9 cellular contexts compared by ENCODE assay signal in the genomic region with DNA sequence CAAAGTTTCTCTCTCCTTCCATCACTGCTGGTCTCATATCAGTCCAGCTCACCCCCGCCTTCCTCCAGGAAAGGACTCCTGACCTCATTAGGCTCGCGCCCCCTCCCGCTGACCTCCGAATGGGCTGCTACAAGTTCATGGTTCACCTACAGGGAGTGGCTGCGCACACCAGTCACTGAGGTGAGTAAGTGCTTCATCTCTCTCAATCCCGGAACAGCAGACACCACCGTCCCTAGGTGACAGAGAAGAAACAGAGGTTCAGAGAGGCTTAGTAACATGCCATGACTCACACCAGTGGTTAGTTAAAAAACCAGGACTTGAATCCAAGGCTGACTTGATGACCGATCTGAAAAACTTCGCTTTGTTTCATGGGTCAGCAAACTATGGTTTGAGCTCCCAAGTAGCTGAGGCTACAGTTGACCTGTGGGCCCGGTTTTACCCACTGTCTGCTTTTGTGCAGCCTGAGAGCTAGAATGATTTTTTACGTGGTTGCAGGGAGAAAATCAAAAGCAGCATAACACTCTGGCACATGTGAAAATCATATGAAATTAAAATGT. TPM values are rescaled to one million over a fixed set of nuclear protein-coding genes. Genes with fewer than 3 reads are reported as not detected.
A peak's percentile ranks its signal among the peaks of the same experiment; 100 is the strongest.
DNase-seq lines count a peak whose midpoint lies in the region; ATAC-seq, FAIRE-seq and TF ChIP-seq lines count a peak whose summit lies in the region.
"Had no signal": no experiment of that assay in that cellular context is flagged by ENCODE, and none has a peak within 500 bp of the region (broad histone marks: within the 10 kb centered on the region; RNA-seq: fewer than 3 reads in every experiment).

No MANE protein-coding gene starts in this region.

- H3K36me3 Mint-ChIP-seq in CD8-positive, alpha-beta memory T cell: peaks cover 0 to 4% (median 0%) of the 10 kb centered on the region in 3 donors
- H3K36me3 Mint-ChIP-seq in nephron (ENCODE audit: low read depth): no peaks in the 10 kb centered on the region

- peak overlapping the region; percentile 33 for H3K27ac ChIP-seq in CD8-positive, alpha-beta memory T cell (ENCODE audit: low read depth, low read length)
- H3K27ac ChIP-seq in K562 (ENCODE audit: extremely low read depth, low read depth, low read length) (peak overlapping the region; percentile 67), kidney (ENCODE audit: low read depth in 2 of 2, low read length in 2 of 2) (no peak overlapping the region), adrenal gland (no peak overlapping the region)

- no peak for TF ChIP-seq RAD21 in K562 (CRISPR knock-in tag; conservative IDR thresholded peaks at IDR 0.05 in 1 of 2, IDR thresholded peaks at IDR 0.05 in 1 of 2)

- TF ChIP-seq EP300 in K562 (IDR thresholded peaks at IDR 0.05; ENCODE audit: low read length): no peak

- CTCF ChIA-PET in CD8-positive, alpha-beta memory T cell (lab: Charles Lee): interaction anchor here (0.8 to 26.3 kb wide), 3 partner anchors 10 to 37 kb away, joined by 3 to 580 read pairs (median 4); partner anchors contain the start of gene ZFP36L2
- CTCF ChIA-PET in K562 (lab: Yijun Ruan, JAX; ENCODE audit: low intra/inter-chr PET ratio): no interaction called here

- DNase-seq in CD8-positive, alpha-beta memory T cell: peak in 1 of 5 donors; percentile 74
- DNase-seq in RKO (ENCODE audit: low spot score): peak; percentile 66
- peak; percentile 74 to 89 (median 74) for DNase-seq in K562 (ENCODE audit: extremely low read depth in 1 of 4, low spot score in 3 of 4)
- DNase-seq in occipital lobe (lab: John Stamatoyannopoulos, UW): no peak
- no peak for DNase-seq in kidney
- DNase-seq in adrenal gland: no peak
- DNase-seq: SHP77 treated with DMSO at 0.1 percent for 48 hours had no signal

- H3K4me3 Mint-ChIP-seq in CD8-positive, alpha-beta memory T cell: peak overlapping the region in 3 of 7 donors; percentile 11 to 54 (median 19)
- H3K4me3 Mint-ChIP-seq in nephron: no peak overlapping the region

- no peaks in the 10 kb centered on the region for H3K9me3 Mint-ChIP-seq in CD8-positive, alpha-beta memory T cell
- no peaks in the 10 kb centered on the region for H3K9me3 Mint-ChIP-seq in nephron

- peak overlapping the region; percentile 59 for H3K4me2 ChIP-seq in K562 (ENCODE audit: insufficient read depth, low read length)

- intact Hi-C loops in K562 (cut with micrococcal nuclease): no loop called here
- intact Hi-C loops in kidney (cut with DNase I): no loop called here
- intact Hi-C loops in adrenal gland (cut with DNase I): no loop called here

- H3K79me2 ChIP-seq in K562 (ENCODE audit: control insufficient read depth, insufficient read depth, low read length): no peaks in the 10 kb centered on the region

- no TSS peak for BruUV-seq in K562 (replicated peaks; lab: Mats Ljungman, UMichigan)

- ATAC-seq in K562: peak; percentile 78
- no peak for ATAC-seq in HG03469 (IDR thresholded peaks at IDR 0.05; ENCODE audit: unreplicated experiment)

- peaks cover 0 to 2% of the 10 kb centered on the region in 2 donors for H3K27me3 Mint-ChIP-seq in CD8-positive, alpha-beta memory T cell
- H3K27me3 Mint-ChIP-seq in nephron (ENCODE audit: low read depth): peaks cover 11% of the 10 kb centered on the region

- H3K4me1 ChIP-seq in CD8-positive, alpha-beta memory T cell (ENCODE audit: insufficient read depth, low read length): peaks cover 57% of the 10 kb centered on the region
- H3K4me1 ChIP-seq in K562 (replicated peaks in 1 of 2; ENCODE audit: control insufficient read depth in 2 of 2, insufficient read depth in 2 of 2, low read length in 2 of 2) (peaks cover 54 to 61% of the 10 kb centered on the region in 2 experiments), kidney (ENCODE audit: control insufficient read depth in 1 of 2, insufficient read depth in 1 of 2, low read depth in 1 of 2, low read length in 2 of 2) (no peaks in the 10 kb centered on the region), adrenal gland (replicated peaks in 1 of 2) (peaks cover 2 to 3% of the 10 kb centered on the region in 2 donors)

- in situ Hi-C loops in K562 (cut with MboI): no loop called here

- H3K4me3 ChIP-seq in CD8-positive, alpha-beta memory T cell (ENCODE audit: low read length): no peak overlapping the region
- no peak overlapping the region for H3K4me3 ChIP-seq in K562
- H3K4me3 ChIP-seq in kidney (ENCODE audit: low read length in 2 of 2): no peak overlapping the region
- no peak overlapping the region for H3K4me3 ChIP-seq in adrenal gland

- H3K9ac ChIP-seq in K562 (ENCODE audit: insufficient read depth in 1 of 2, low read depth in 2 of 2, low read length in 2 of 2): peak overlapping the region; percentile 43 to 46; a peak in 3 of 4 replicates
- no peak overlapping the region for H3K9ac ChIP-seq in kidney (ENCODE audit: low read length in 2 of 2)

- H3K27ac Mint-ChIP-seq in CD8-positive, alpha-beta memory T cell: peak overlapping the region; percentile 21 to 97 (median 88)
- peak overlapping the region in 2 of 3 experiments; percentile 63 to 75 for H3K27ac Mint-ChIP-seq in nephron

- no peaks in the 10 kb centered on the region for H3K27me3 ChIP-seq in CD8-positive, alpha-beta memory T cell (ENCODE audit: insufficient read depth, low read length, poor library complexity, severe bottlenecking)
- H3K27me3 ChIP-seq in K562 (ENCODE audit: control insufficient read depth in 2 of 2, insufficient read depth in 2 of 2, low read length in 2 of 2) (no peaks in the 10 kb centered on the region), adrenal gland (no peaks in the 10 kb centered on the region)

- H3K4me1 Mint-ChIP-seq in CD8-positive, alpha-beta memory T cell: peaks cover 40 to 68% (median 41%) of the 10 kb centered on the region in 3 donors
- peaks cover 24% of the 10 kb centered on the region for H3K4me1 Mint-ChIP-seq in nephron

- H3K9me3 ChIP-seq in CD8-positive, alpha-beta memory T cell (ENCODE audit: low read length): no peaks in the 10 kb centered on the region
- H3K9me3 ChIP-seq in K562 (replicated peaks; ENCODE audit: control insufficient read depth, insufficient read depth, low read depth, low read length): no peaks in the 10 kb centered on the region
- no peaks in the 10 kb centered on the region for H3K9me3 ChIP-seq in kidney (ENCODE audit: control insufficient read depth in 1 of 2, low read length in 2 of 2)
- no peaks in the 10 kb centered on the region for H3K9me3 ChIP-seq in adrenal gland (replicated peaks in 1 of 3)

- H3K9me1 ChIP-seq in K562 (ENCODE audit: control insufficient read depth, insufficient read depth, low read length): no peaks in the 10 kb centered on the region

- no peak for TF ChIP-seq POLR2A in K562 (conservative IDR thresholded peaks at IDR 0.05)
- no peak for TF ChIP-seq POLR2A in adrenal gland (IDR thresholded peaks at IDR 0.05)

- POLR2A ChIA-PET in CD8-positive, alpha-beta memory T cell (lab: Charles Lee): interaction anchor here (1.0 kb wide), 2 partner anchors 10 to 39 kb away, joined by 4 to 5 read pairs; no protein-coding TSS in a partner anchor
- POLR2A ChIA-PET in K562 (lab: Yijun Ruan, JAX): interaction anchor here (1.0 kb wide), 1 partner anchor 9 kb away, joined by 3 read pairs; no protein-coding TSS in a partner anchor

- 17% methylated on average over 12 of the region's 12 CpGs for WGBS in K562 (ENCODE audit: insufficient coverage, low coverage, missing lambda C conversion rate)
- 83 to 93% (median 84%) methylated on average over 10 to 12 of the region's 12 CpGs for WGBS in adrenal gland, 4 donors

- peak overlapping the region; percentile 93 for H2AFZ ChIP-seq in K562 (ENCODE audit: low read depth, low read length)

- no peaks in the 10 kb centered on the region for H4K20me1 ChIP-seq in K562 (replicated peaks; ENCODE audit: control insufficient read depth, insufficient read depth, low read length)

- H3K36me3 ChIP-seq in CD8-positive, alpha-beta memory T cell (ENCODE audit: insufficient read depth, low read length): no peaks in the 10 kb centered on the region
- H3K36me3 ChIP-seq in K562 (ENCODE audit: control insufficient read depth, insufficient read depth, low read length): no peaks in the 10 kb centered on the region
- H3K36me3 ChIP-seq in kidney (ENCODE audit: control insufficient read depth in 1 of 2, insufficient read depth in 2 of 2, low read length in 2 of 2): no peaks in the 10 kb centered on the region
- H3K36me3 ChIP-seq in adrenal gland (replicated peaks in 1 of 2): no peaks in the 10 kb centered on the region

- FAIRE-seq in K562 (lab: Jason Lieb, UNC) (peak; percentile 91), kidney (lab: Jason Lieb, UNC) (no peak)

- no peak for TF ChIP-seq CTCF in K562 (IDR thresholded peaks at IDR 0.05 in 2 of 3, conservative IDR thresholded peaks at IDR 0.05 in 1 of 3; ENCODE audit: insufficient read depth in 2 of 3, low read depth in 1 of 3, low read length in 3 of 3)
- TF ChIP-seq CTCF in nephron (IDR thresholded peaks at IDR 0.05; ENCODE audit: unreplicated experiment in 3 of 3): no peak
- TF ChIP-seq CTCF in kidney (IDR thresholded peaks at IDR 0.05; ENCODE audit: borderline replicate concordance, extremely low read depth, insufficient read depth): no peak
- TF ChIP-seq CTCF in adrenal gland (IDR thresholded peaks at IDR 0.05): no peak

TF ChIP-seq in K562, 482 proteins besides CTCF, POLR2A, EP300 and RAD21 (continues in another document):
- TF ChIP-seq NR2F6 (CRISPR knock-in tag; IDR thresholded peaks at IDR 0.05): no peak

RNA-seq across cellular contexts. Expression of gene ZFP36L2, which starts 42.0 kb away (rescaled TPM):
- 10 to 100 TPM; 98.0 to 98.6 TPM for total RNA-seq in CD8-positive, alpha-beta memory T cell
- 737 TPM for polyA plus RNA-seq in CD8-positive, alpha-beta memory T cell
- 9.5 and 13.7 TPM in 2 replicates for total RNA-seq in K562 (2011; cell fraction: chromatin; rRNA removed; ENCODE audit: low replicate concordance)
- 9.7 and 10.2 TPM in 2 replicates for total RNA-seq in K562 (2011; cell fraction: nucleolus; rRNA removed)
- total RNA-seq in K562 (2011; cell fraction: nucleoplasm; rRNA removed): 11.8 and 19.4 TPM in 2 replicates
- 4.1 and 6.2 TPM in 2 replicates for total RNA-seq in K562 (2014; rRNA removed)
- 6.2 and 6.4 TPM in 2 replicates for total RNA-seq in K562 (2014; rRNA removed; fragmentation: Illumina TruSeq; extraction: Trizol)
- total RNA-seq in K562 (2015; rRNA removed; fragmentation: Illumina TruSeq; extraction: Trizol): 6.6 and 7.9 TPM in 2 replicates
- 60.6 and 62.1 TPM in 2 replicates for total RNA-seq in K562 (2021)
- 6.5 and 11.7 TPM in 2 replicates for polyA plus RNA-seq in K562 (2011; rRNA removed)
- 3.1 and 12.8 TPM in 2 replicates for polyA plus RNA-seq in K562 (2011; cell fraction: cytosol; rRNA removed)
- 6.0 and 19.0 TPM in 2 replicates for polyA plus RNA-seq in K562 (2011; cell fraction: nucleus; rRNA removed)
- 27.2 and 38.8 TPM in 2 replicates for polyA plus RNA-seq in K562 (2012)
- 20.0 and 20.3 TPM in 2 replicates for polyA plus RNA-seq in K562 (2014; fragmentation: Illumina TruSeq; extraction: Trizol)
- polyA plus RNA-seq in K562 (2014; fragmentation: Nextera tagmentation; extraction: Ambion mirVana): 10 to 100 TPM; 32.4 to 42.8 TPM
- polyA plus RNA-seq in K562 (2014; rRNA removed): 21.8 and 23.7 TPM in 2 replicates
- 4.3 and 5.1 TPM in 2 replicates for polyA minus RNA-seq in K562 (2011; rRNA and poly(A)+ RNA removed)
- polyA minus RNA-seq in K562 (2011; cell fraction: cytosol; rRNA and poly(A)+ RNA removed): 17.1 and 23.8 TPM in 2 replicates
- 6.4 and 8.1 TPM in 2 replicates for polyA minus RNA-seq in K562 (2011; cell fraction: nucleus; rRNA and poly(A)+ RNA removed)
- 2.5 TPM for total RNA-seq in occipital lobe
- 247 TPM for total RNA-seq in kidney
- polyA plus RNA-seq in kidney (ENCODE audit: insufficient read depth, low read depth, low replicate concordance): 35.4 TPM
- 100 to 1,000 TPM in 5 of 8 donors, 10 to 100 TPM in 3; 46.2 to 333 (median 111) TPM for total RNA-seq in adrenal gland
- polyA plus RNA-seq in adrenal gland: 100 to 1,000 TPM in 2 of 3 donors, 10 to 100 TPM in 1; 29.2 to 159 (median 105) TPM

Comparison
In these comparisons a context has a peak if more than half of its experiments do, and no peak if none do; other contexts are left out.
1. DNase-seq: peak in RKO (single experiment) and K562 (4 of 4); none in occipital lobe (single experiment), kidney (single experiment) and adrenal gland (0 of 7).
2. H3K27ac ChIP-seq: peak in CD8-positive, alpha-beta memory T cell (single experiment) and K562 (single experiment); none in kidney (0 of 2) and adrenal gland (0 of 5).
3. H3K9ac ChIP-seq: peak in K562 (2 of 2); none in kidney (0 of 2).